In genomic region chr16:74413485-74413884, GRCh38 we compare ENCODE assay signal across 2 cellular contexts. TPM values are rescaled to one million over a fixed set of nuclear protein-coding genes. Genes with fewer than 3 reads are reported as not detected.
"Had no signal": no experiment of that assay in that cellular context is flagged by ENCODE, and none has a peak within 500 bp of the region (broad histone marks: within the 10 kb centered on the region; RNA-seq: fewer than 3 reads in every experiment).

No MANE protein-coding gene starts in this region.

RNA-seq across cellular contexts. Expression of gene CLEC18B, which starts 7.8 kb away (rescaled TPM):
- polyA plus RNA-seq: naive thymus-derived CD8-positive, alpha-beta T cell had no signal

RNA-seq across cellular contexts. Expression of gene NPIPB15, which starts 37.4 kb away (rescaled TPM):
- total RNA-seq: lung microvascular endothelial cell had no signal
